20 cellular contexts compared by ENCODE assay signal in the genomic region with DNA sequence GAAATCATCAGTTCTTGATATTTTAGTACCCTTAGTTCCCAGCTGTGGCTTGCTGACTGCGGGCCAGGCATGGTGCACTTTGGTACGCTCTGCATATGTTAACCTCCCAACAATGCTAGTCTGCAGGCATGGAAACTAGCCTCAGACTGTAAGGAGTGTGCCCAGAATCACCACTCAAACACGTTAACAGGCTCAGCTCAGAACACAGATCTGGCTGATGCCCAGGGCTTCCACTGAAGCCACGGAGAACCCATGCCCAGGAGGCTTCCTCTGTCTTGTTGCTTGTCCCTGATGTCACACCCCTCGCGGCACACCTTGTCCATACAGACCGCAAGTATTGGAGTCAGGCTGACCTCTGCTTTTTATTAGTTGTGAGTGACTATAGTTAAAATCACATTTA.
"Had no signal": no experiment of that assay in that cellular context is flagged by ENCODE, and none has a peak within 500 bp of the region (broad histone marks: within the 10 kb centered on the region; RNA-seq: fewer than 3 reads in every experiment).

No MANE protein-coding gene starts in this region.

- H3K4me3 ChIP-seq: dorsolateral prefrontal cortex, hepatocyte, left lung, lower lobe of right lung, sigmoid colon, thoracic aorta, tibial nerve, upper lobe of right lung, uterus had no signal

- H3K27me3 Mint-ChIP-seq: progenitor cell of endocrine pancreas; stimulated activated memory B cell treated with anti-CD40 and anti-IgM and Interleukin-4, amounts not matched to agents 10 μg/mL and 1 μg/mL and 100 μg/mL, for 72 hours had no signal

- H2AFZ ChIP-seq: hepatocyte, parathyroid adenoma had no signal

- H3K4me2 ChIP-seq: hepatocyte had no signal

- H3K4me1 ChIP-seq: left lung, parathyroid adenoma, upper lobe of right lung, uterus had no signal

- H3K27ac ChIP-seq: hepatocyte, left lung, lower lobe of right lung, neutrophil, parathyroid adenoma, sigmoid colon, thoracic aorta, tibial nerve, upper lobe of right lung, uterus had no signal

- H3K9me3 ChIP-seq: left lung, lower lobe of right lung, neutrophil, sigmoid colon, thoracic aorta, tibial nerve, upper lobe of right lung, uterus had no signal

- H3K79me2 ChIP-seq: hepatocyte, parathyroid adenoma had no signal

- H3K4me3 Mint-ChIP-seq: natural killer cell; neural crest cell; stimulated activated memory B cell treated with anti-CD40 and anti-IgM and Interleukin-4, amounts not matched to agents 10 μg/mL and 1 μg/mL and 100 μg/mL, for 72 hours had no signal

- DNase-seq: cerebellar nuclear complex; dorsolateral prefrontal cortex; effector CD4-positive, alpha-beta T cell; kidney; left lung; lower lobe of right lung; natural killer cell; sigmoid colon; stimulated activated CD4-positive, alpha-beta T cell treated with anti-CD3 and anti-CD28 coated beads, Interleukin-4, amount 100 ng/mL, for 4 hours; stimulated activated naive CD8-positive, alpha-beta T cell treated with anti-CD3 and anti-CD28 coated beads, Interleukin-15, Interleukin-2, amounts not matched to agents 100 U/mL and 50 U/mL, for 24 hours; upper lobe of right lung; uterus had no signal

- H3K4me1 Mint-ChIP-seq: natural killer cell; neural crest cell; stimulated activated memory B cell treated with anti-CD40 and anti-IgM and Interleukin-4, amounts not matched to agents 10 μg/mL and 1 μg/mL and 100 μg/mL, for 72 hours had no signal

- H3K9me3 Mint-ChIP-seq: natural killer cell; neural crest cell; stimulated activated memory B cell treated with anti-CD40 and anti-IgM and Interleukin-4, amounts not matched to agents 10 μg/mL and 1 μg/mL and 100 μg/mL, for 72 hours had no signal

- ATAC-seq: left lung; lower lobe of right lung; natural killer cell; stimulated activated memory B cell treated with anti-CD40 and anti-IgM and Interleukin-4, amounts not matched to agents 10 μg/mL and 1 μg/mL and 100 μg/mL, for 72 hours; stimulated activated naive CD8-positive, alpha-beta T cell treated with anti-CD3 and anti-CD28 coated beads, Interleukin-15, Interleukin-2, amounts not matched to agents 100 U/mL and 50 U/mL, for 24 hours; upper lobe of right lung had no signal

- H3K27me3 ChIP-seq: dorsolateral prefrontal cortex, hepatocyte, left lung, neutrophil, sigmoid colon, tibial nerve, upper lobe of right lung, uterus had no signal

- H3K36me3 ChIP-seq: neutrophil, uterus had no signal

- H3K27ac Mint-ChIP-seq: natural killer cell; progenitor cell of endocrine pancreas; stimulated activated memory B cell treated with anti-CD40 and anti-IgM and Interleukin-4, amounts not matched to agents 10 μg/mL and 1 μg/mL and 100 μg/mL, for 72 hours had no signal

- H3K9ac ChIP-seq: parathyroid adenoma had no signal
